In the genomic region with DNA sequence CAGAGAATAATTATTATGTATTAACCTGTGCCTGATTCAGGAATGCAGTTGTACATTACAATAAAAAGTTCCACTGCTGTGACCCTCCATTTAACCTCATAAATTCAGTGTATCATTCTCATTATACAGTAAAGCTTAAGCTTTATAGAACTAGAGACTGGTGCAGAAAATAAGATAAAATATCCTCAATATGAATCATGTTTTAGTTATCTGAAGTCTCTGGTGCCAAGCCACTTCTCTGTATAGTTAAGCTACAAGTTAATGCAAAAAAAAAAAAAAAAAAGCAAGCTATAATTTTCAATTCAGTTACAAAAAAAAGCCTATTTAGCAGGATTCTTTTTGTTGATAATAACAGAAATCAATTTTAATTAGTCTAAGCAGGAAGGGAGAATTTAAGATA, we compare ENCODE assay signal across 1 cellular context.
TF ChIP-seq lines count a peak whose summit lies in the region.

No MANE protein-coding gene starts in this region.

TF ChIP-seq in A549, 52 proteins besides CTCF, POLR2A, EP300 and RAD21 (continued from another document):
- TF ChIP-seq, protein P1, sequence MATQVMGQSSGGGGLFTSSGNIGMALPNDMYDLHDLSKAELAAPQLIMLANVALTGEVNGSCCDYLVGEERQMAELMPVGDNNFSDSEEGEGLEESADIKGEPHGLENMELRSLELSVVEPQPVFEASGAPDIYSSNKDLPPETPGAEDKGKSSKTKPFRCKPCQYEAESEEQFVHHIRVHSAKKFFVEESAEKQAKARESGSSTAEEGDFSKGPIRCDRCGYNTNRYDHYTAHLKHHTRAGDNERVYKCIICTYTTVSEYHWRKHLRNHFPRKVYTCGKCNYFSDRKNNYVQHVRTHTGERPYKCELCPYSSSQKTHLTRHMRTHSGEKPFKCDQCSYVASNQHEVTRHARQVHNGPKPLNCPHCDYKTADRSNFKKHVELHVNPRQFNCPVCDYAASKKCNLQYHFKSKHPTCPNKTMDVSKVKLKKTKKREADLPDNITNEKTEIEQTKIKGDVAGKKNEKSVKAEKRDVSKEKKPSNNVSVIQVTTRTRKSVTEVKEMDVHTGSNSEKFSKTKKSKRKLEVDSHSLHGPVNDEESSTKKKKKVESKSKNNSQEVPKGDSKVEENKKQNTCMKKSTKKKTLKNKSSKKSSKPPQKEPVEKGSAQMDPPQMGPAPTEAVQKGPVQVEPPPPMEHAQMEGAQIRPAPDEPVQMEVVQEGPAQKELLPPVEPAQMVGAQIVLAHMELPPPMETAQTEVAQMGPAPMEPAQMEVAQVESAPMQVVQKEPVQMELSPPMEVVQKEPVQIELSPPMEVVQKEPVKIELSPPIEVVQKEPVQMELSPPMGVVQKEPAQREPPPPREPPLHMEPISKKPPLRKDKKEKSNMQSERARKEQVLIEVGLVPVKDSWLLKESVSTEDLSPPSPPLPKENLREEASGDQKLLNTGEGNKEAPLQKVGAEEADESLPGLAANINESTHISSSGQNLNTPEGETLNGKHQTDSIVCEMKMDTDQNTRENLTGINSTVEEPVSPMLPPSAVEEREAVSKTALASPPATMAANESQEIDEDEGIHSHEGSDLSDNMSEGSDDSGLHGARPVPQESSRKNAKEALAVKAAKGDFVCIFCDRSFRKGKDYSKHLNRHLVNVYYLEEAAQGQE (IDR thresholded peaks at IDR 0.05), result no peak
- TF ChIP-seq FOSL2 (IDR thresholded peaks at IDR 0.05) (no peak), FOSL2 (CRISPR knock-in tag; IDR thresholded peaks at IDR 0.05) (no peak), RNF2 (IDR thresholded peaks at IDR 0.05; ENCODE audit: borderline replicate concordance, low read depth) (no peak), MYC (IDR thresholded peaks at IDR 0.05; ENCODE audit: borderline replicate concordance, low read length) (no peak), KDM5A (IDR thresholded peaks at IDR 0.05) (no peak), RARB (CRISPR knock-in tag; IDR thresholded peaks at IDR 0.05) (no peak), HES2 (IDR thresholded peaks at IDR 0.05) (no peak), HOXB5 (CRISPR knock-in tag; IDR thresholded peaks at IDR 0.05) (no peak), ESRRA (IDR thresholded peaks at IDR 0.05; ENCODE audit: borderline replicate concordance, low read length) (no peak), ZSCAN20 (CRISPR knock-in tag; IDR thresholded peaks at IDR 0.05) (no peak)
- TF ChIP-seq, protein P2, sequence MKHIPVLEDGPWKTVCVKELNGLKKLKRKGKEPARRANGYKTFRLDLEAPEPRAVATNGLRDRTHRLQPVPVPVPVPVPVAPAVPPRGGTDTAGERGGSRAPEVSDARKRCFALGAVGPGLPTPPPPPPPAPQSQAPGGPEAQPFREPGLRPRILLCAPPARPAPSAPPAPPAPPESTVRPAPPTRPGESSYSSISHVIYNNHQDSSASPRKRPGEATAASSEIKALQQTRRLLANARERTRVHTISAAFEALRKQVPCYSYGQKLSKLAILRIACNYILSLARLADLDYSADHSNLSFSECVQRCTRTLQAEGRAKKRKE (CRISPR knock-in tag; IDR thresholded peaks at IDR 0.05; ENCODE audit: low read depth), result no peak
